Comparison of ENCODE assay signal across 1 cellular context in the genomic region with DNA sequence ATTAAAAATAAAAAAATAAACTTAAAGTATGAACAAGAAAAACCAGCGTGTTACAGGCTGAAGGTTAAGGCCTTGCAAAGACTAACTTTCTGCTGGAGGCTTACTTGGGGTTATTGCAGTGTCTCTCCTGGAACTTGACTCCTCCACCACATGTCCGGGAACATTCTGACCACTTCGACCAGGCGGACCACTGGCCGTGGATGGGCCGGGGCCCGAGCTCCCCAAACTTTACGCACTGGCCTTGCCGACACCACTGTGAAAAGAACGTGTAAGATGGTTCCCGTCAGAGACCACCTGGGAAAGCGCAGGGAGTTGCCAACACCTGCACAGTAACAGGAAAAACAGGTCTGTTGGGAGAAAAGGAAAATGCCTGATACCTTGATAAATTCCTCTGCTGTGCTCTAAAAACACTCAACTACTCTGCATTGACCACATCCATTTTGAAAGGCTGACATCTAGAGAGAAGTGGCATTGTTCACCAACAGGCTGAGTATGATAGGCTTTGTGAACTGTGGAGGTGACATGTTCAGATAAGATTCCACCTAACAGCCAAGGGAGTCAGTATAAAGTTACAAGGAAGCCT.
TF ChIP-seq lines count a peak whose summit lies in the region.

No MANE protein-coding gene starts in this region.

TF ChIP-seq in HEK293, 187 proteins besides CTCF, POLR2A, EP300 and RAD21:
- TF ChIP-seq ZNF658 (tag by site-specific recombination; IDR thresholded peaks at IDR 0.05) (no peak), ZNF76 (tag by site-specific recombination; IDR thresholded peaks at IDR 0.05; ENCODE audit: borderline replicate concordance, low read depth) (no peak), WT1 (tag by site-specific recombination; IDR thresholded peaks at IDR 0.05) (no peak), ZNF639 (tag by site-specific recombination; IDR thresholded peaks at IDR 0.05) (no peak), HOXA7 (CRISPR knock-in tag; IDR thresholded peaks at IDR 0.05; ENCODE audit: borderline replicate concordance) (no peak), ZIC2 (tag by site-specific recombination; IDR thresholded peaks at IDR 0.05) (no peak), PRDM1 (tag by site-specific recombination; IDR thresholded peaks at IDR 0.05) (no peak), ZNF121 (tag by site-specific recombination; IDR thresholded peaks at IDR 0.05) (no peak), ZNF664 (tag by site-specific recombination; IDR thresholded peaks at IDR 0.05) (no peak), SALL2 (tag by site-specific recombination; IDR thresholded peaks at IDR 0.05; ENCODE audit: borderline replicate concordance) (no peak), ZNF843 (tag by site-specific recombination; IDR thresholded peaks at IDR 0.05) (no peak), GFI1B (tag by site-specific recombination; IDR thresholded peaks at IDR 0.05) (no peak), ZNF24 (tag by site-specific recombination; IDR thresholded peaks at IDR 0.05) (no peak), GLI2 (tag by site-specific recombination; IDR thresholded peaks at IDR 0.05; ENCODE audit: borderline replicate concordance, low read depth) (no peak), HOXD13 (CRISPR knock-in tag; IDR thresholded peaks at IDR 0.05; ENCODE audit: borderline replicate concordance) (no peak), ZNF155 (tag by site-specific recombination; IDR thresholded peaks at IDR 0.05) (no peak), ZNF571 (tag by site-specific recombination; IDR thresholded peaks at IDR 0.05) (no peak), ZNF132 (tag by site-specific recombination; IDR thresholded peaks at IDR 0.05; ENCODE audit: borderline replicate concordance) (no peak)
- TF ChIP-seq, protein P1, sequence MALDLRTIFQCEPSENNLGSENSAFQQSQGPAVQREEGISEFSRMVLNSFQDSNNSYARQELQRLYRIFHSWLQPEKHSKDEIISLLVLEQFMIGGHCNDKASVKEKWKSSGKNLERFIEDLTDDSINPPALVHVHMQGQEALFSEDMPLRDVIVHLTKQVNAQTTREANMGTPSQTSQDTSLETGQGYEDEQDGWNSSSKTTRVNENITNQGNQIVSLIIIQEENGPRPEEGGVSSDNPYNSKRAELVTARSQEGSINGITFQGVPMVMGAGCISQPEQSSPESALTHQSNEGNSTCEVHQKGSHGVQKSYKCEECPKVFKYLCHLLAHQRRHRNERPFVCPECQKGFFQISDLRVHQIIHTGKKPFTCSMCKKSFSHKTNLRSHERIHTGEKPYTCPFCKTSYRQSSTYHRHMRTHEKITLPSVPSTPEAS (tag by site-specific recombination; IDR thresholded peaks at IDR 0.05) = no peak
